ENCODE assay signal across 8 cellular contexts in the genomic region with DNA sequence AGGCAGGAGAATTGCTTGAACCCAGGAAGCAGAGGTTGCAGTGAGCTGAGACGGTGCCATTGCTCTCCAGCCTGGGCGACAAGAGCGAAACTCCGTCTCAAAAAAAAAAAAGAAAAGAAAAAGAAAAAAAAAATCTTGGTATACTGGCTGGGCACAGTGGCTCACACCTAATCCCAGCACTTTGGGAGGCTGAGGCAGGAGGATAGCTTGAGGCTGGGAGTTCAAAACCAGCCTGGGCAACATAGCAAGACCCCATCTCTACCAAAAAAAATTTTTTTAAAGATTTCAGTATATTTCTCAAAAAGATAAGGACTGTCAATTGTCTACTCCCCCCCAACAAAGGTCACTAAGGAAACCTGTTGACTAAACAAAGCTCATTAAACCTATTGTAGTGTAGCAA. TPM values are rescaled to one million over a fixed set of nuclear protein-coding genes. Genes with fewer than 3 reads are reported as not detected.
"Had no signal": no experiment of that assay in that cellular context is flagged by ENCODE, and none has a peak within 500 bp of the region (broad histone marks: within the 10 kb centered on the region; RNA-seq: fewer than 3 reads in every experiment).

No MANE protein-coding gene starts in this region.

RNA-seq across cellular contexts. Expression of gene CRYAB, which starts 26.5 kb away (rescaled TPM):
- total RNA-seq: OCI-LY7, PC-3, PC-9, RPMI7951 had no signal

RNA-seq across cellular contexts. Expression of gene HSPB2, which starts 27.5 kb away (rescaled TPM):
- total RNA-seq: OCI-LY7, PC-3, RPMI7951, SJSA1, SK-MEL-5, T-cell had no signal
- polyA plus RNA-seq: SK-N-SH had no signal
